Comparison of ENCODE assay signal across 21 cellular contexts in the genomic region with DNA sequence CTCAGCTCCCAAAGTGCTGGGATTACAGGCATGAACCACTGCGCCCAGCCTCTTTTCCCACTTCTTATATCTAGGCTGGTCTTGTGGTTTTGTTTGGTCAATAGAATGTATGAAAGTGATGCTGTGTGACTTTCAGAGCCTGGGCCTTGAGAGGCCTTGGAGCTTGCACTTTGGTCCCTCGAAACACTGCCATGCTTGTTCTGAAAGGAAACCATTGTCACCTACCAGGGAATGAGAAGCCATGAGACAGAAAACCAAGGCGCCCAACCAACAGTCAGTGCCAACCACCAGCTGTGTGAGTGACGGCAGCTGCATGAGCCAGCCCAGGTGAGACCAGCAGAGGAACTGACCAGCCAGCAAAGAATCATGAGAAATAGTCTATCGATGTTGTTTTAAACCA.
"Had no signal": no experiment of that assay in that cellular context is flagged by ENCODE, and none has a peak within 500 bp of the region (broad histone marks: within the 10 kb centered on the region; RNA-seq: fewer than 3 reads in every experiment).

No MANE protein-coding gene starts in this region.

- H3K27me3 ChIP-seq: esophagus squamous epithelium, gastroesophageal sphincter, spleen had no signal

- H3K4me1 ChIP-seq: esophagus squamous epithelium, gastroesophageal sphincter, parathyroid adenoma, psoas muscle had no signal

- DNase-seq: effector memory CD8-positive, alpha-beta T cell; esophagus squamous epithelium; foreskin fibroblast; glutamatergic neuron; immature natural killer cell; kidney; left cardiac atrium; mucosa of descending colon; naive thymus-derived CD8-positive, alpha-beta T cell; psoas muscle; retina; spleen; stimulated activated CD4-positive, alpha-beta T cell treated with anti-CD3 and anti-CD28 coated beads, Interleukin-15, amount 100 ng/mL, for 24 hours; stimulated activated CD4-positive, alpha-beta T cell treated with anti-CD3 and anti-CD28 coated beads, Interleukin-1b, Interleukin-23, amount 100 ng/mL, for 48 hours; stimulated activated CD4-positive, alpha-beta T cell treated with anti-CD3 and anti-CD28 coated beads, Interleukin-4, amount 100 ng/mL, for 4 hours; stimulated activated naive B cell treated with anti-CD40 and anti-IgM and Interleukin-4, amounts not matched to agents 10 μg/mL and 1 μg/mL and 100 μg/mL, for 72 hours; stimulated activated naive CD8-positive, alpha-beta T cell treated with anti-CD3 and anti-CD28 coated beads, Interleukin-15, amount 100 ng/mL, for 72 hours had no signal

- ATAC-seq: effector memory CD8-positive, alpha-beta T cell; gastroesophageal sphincter; left cardiac atrium; mucosa of descending colon; naive thymus-derived CD8-positive, alpha-beta T cell; psoas muscle; sciatic nerve; stimulated activated naive B cell treated with anti-CD40 and anti-IgM and Interleukin-4, amounts not matched to agents 10 μg/mL and 1 μg/mL and 100 μg/mL, for 72 hours; stimulated activated naive CD8-positive, alpha-beta T cell treated with anti-CD3 and anti-CD28 coated beads, Interleukin-15, amount 100 ng/mL, for 72 hours had no signal

- H2AFZ ChIP-seq: parathyroid adenoma had no signal

- H3K27ac ChIP-seq: epithelial cell of prostate, esophagus squamous epithelium, gastroesophageal sphincter, parathyroid adenoma, psoas muscle, spleen had no signal

- H3K9me3 ChIP-seq: esophagus squamous epithelium, gastroesophageal sphincter, mucosa of descending colon, psoas muscle, spleen had no signal

- H3K79me2 ChIP-seq: parathyroid adenoma had no signal

- H3K4me3 ChIP-seq: esophagus squamous epithelium, gastroesophageal sphincter, mucosa of descending colon, psoas muscle, spleen had no signal

- H3K36me3 ChIP-seq: esophagus squamous epithelium, spleen had no signal
